ENCODE assay signal across 8 cellular contexts in the genomic region with DNA sequence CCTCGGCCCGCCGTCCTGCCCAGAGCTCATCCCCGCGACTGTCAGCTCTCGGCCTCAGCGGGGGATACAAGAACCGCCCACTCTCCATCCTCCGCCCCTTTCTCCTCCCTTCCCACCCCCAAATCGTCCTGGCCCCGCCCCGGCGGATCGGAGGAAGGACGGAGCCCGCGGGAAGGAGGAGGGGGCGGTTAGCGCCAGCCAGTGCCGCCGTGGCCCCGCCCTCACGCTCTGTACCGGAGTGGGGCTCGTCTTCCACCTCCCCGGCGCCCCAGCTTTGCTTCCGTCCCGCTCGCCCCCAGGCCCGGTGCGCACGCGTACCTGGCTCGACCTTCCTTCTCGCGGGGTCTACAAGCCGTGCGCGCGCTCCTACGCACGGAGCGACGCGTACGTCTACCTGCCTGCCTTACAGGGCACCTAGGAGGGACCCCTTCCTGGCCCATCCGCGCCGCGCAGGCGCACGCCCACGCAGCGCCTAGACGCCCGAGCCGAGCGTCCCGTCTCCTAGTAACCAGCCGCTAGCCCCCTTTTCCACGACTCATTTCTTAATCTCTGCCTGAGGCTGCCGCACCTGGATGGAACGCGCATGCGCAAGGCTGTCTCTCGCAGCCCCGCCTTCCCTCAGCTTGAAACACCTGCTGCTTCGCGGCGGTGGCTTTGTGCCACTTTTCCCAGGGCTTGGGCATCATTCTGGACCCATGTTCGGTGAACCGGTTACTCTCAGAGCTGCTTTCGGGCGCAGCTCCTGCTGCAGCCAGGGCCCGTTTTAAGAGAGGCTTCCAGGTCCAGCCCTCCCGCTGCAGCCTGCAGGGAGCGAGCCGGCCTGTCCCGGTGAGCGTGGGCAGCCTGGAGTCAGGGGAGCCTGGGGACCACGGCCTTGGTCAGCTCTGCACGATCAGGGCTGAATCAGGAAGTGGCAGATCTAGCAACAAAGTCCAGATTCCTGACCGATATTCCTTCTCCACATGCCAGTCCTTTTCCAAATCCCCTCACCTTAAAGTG. TPM values are rescaled to one million over a fixed set of nuclear protein-coding genes. Genes with fewer than 3 reads are reported as not detected.
DNase-seq lines count a peak whose midpoint lies in the region; ATAC-seq and TF ChIP-seq lines count a peak whose summit lies in the region.

A gene with protein sequence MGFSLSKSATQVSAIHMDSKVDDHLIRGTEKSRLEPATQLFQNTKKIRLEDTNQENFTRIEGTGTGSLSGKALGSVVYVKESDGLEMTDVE (plus strand): TSS at position 598 of the 999 bp plus-strand sequence. CDS start 8,852 bp downstream, outside the sequence.

- H3K4me3 ChIP-seq in PC-9 (peak within 1 kb of the TSS; percentile 86), muscle layer of colon (ENCODE audit: low read depth in 1 of 2, low read length in 2 of 2) (peak within 1 kb of the TSS; percentile 83 to 85)

- peaks cover 4% of the 10 kb centered on the region for H3K9me3 Mint-ChIP-seq in activated T-cell treated with anti-CD3 and anti-CD28 coated beads, Interleukin-2, amount 50 U/mL, for 4 hours

- H3K9me2 ChIP-seq in PC-9 (ENCODE audit: insufficient read depth), result no peaks in the 10 kb centered on the region

- peak; percentile 100 for DNase-seq in DMS79 (lab: John Stamatoyannopoulos, UW)
- peak; percentile 70 for DNase-seq in KG1 (lab: John Stamatoyannopoulos, UW)
- DNase-seq in PC-9, result peak; percentile 94 to 99
- DNase-seq in activated T-cell treated with anti-CD3 and anti-CD28 coated beads, Interleukin-2, amount 50 U/mL, for 4 hours, result peak; percentile 98
- DNase-seq in stimulated activated CD8-positive, alpha-beta memory T cell treated with anti-CD3 and anti-CD28 coated beads, Interleukin-7, amount 100 ng/mL, for 1 hour (ENCODE audit: low read depth in 2 of 2), result peak; percentile 91 to 94

- peak within 1 kb of the TSS; percentile 24 for H3K9ac ChIP-seq in muscle layer of colon (ENCODE audit: low read length)

- POLR2A ChIA-PET in PC-9 (lab: Charles Lee; ENCODE audit: unreplicated experiment), result interaction anchor here (0.5 to 1.8 kb wide), 13 partner anchors 9 to 1422 kb away, joined by 3 to 12 read pairs (median 5); a partner anchor contains a TSS

- H3K79me2 ChIP-seq in PC-9 (ENCODE audit: low read depth), result peaks cover 16% of the 10 kb centered on the region; the same call in 1 of the 2 replicates

- H3K4me3 Mint-ChIP-seq in activated T-cell treated with anti-CD3 and anti-CD28 coated beads, Interleukin-2, amount 50 U/mL, for 4 hours, result peak within 1 kb of the TSS; percentile 95

- no peak for TF ChIP-seq CTCF in PC-9 (conservative IDR thresholded peaks at IDR 0.05)

- H4K20me1 ChIP-seq in PC-9 (ENCODE audit: insufficient read depth), result no peaks in the 10 kb centered on the region

- ATAC-seq in GM21786 (IDR thresholded peaks at IDR 0.05; ENCODE audit: unreplicated experiment) (peak; percentile 91), esophagus mucosa (peak; percentile 98)
- peak; percentile 94 to 95 for ATAC-seq in activated T-cell treated with anti-CD3 and anti-CD28 coated beads, Interleukin-2, amount 50 U/mL, for 4 hours

- H3K36me3 Mint-ChIP-seq in activated T-cell treated with anti-CD3 and anti-CD28 coated beads, Interleukin-2, amount 50 U/mL, for 4 hours (ENCODE audit: insufficient read depth), result peaks cover 6% of the 10 kb centered on the region

- H2AFZ ChIP-seq in PC-9, result peak within 1 kb of the TSS; percentile 94

- peaks cover 17% of the 10 kb centered on the region for H3K4me1 Mint-ChIP-seq in activated T-cell treated with anti-CD3 and anti-CD28 coated beads, Interleukin-2, amount 50 U/mL, for 4 hours (ENCODE audit: low read depth)

- intact Hi-C loops in PC-9 (cut with micrococcal nuclease; ENCODE audit: unreplicated experiment), result loop anchor here (1.0 to 2.0 kb wide), 4 partner anchors 13 to 273 kb away; a partner anchor contains a TSS

- H3K27ac ChIP-seq in PC-9, result peak within 1 kb of the TSS; percentile 64
- peak within 1 kb of the TSS; percentile 70 for H3K27ac ChIP-seq in muscle layer of colon (ENCODE audit: low read depth, low read length)

- no peaks in the 10 kb centered on the region for H3K27me3 ChIP-seq in PC-9 (ENCODE audit: insufficient read depth, low read depth)
- no peaks in the 10 kb centered on the region for H3K27me3 ChIP-seq in muscle layer of colon (ENCODE audit: control insufficient read depth in 1 of 2, insufficient read depth in 2 of 2, low read length in 2 of 2)

- BruUV-seq in PC-9 (replicated peaks; lab: Mats Ljungman, UMichigan), result TSS peak; percentile 61

- H3K9me3 ChIP-seq in PC-9 (ENCODE audit: insufficient read depth, low read depth) (peaks cover 6% of the 10 kb centered on the region; the same call in 1 of the 2 replicates), muscle layer of colon (ENCODE audit: low read length) (no peaks in the 10 kb centered on the region)

- H3F3A ChIP-seq in PC-9 (ENCODE audit: insufficient read depth, low read depth), result peaks cover 18% of the 10 kb centered on the region; the same call in 1 of the 2 replicates

- H3K27me3 Mint-ChIP-seq in activated T-cell treated with anti-CD3 and anti-CD28 coated beads, Interleukin-2, amount 50 U/mL, for 4 hours (ENCODE audit: low read depth), result no peaks in the 10 kb centered on the region

- CTCF ChIA-PET in PC-9 (lab: Charles Lee), result interaction anchor here (0.7 to 1.2 kb wide), 2 partner anchors 15 to 194 kb away, joined by 3 to 4 read pairs; no protein-coding TSS in a partner anchor

- peak within 1 kb of the TSS; percentile 96 for H3K4me2 ChIP-seq in PC-9

- H3K4me1 ChIP-seq in PC-9 (replicated peaks; ENCODE audit: insufficient read depth), result peaks cover 24% of the 10 kb centered on the region
- H3K4me1 ChIP-seq in muscle layer of colon (ENCODE audit: insufficient read depth, low read length), result peaks cover 3% of the 10 kb centered on the region

- H3K36me3 ChIP-seq in PC-9 (ENCODE audit: low read depth), result peaks cover 3% of the 10 kb centered on the region; the same call in 1 of the 2 replicates
- no peaks in the 10 kb centered on the region for H3K36me3 ChIP-seq in muscle layer of colon (ENCODE audit: insufficient read depth, low read length)

RNA-seq across cellular contexts. Expression of the gene that starts here (rescaled TPM):
- 16.9 and 18.0 TPM in 2 replicates for total RNA-seq in PC-9 (2021)
- total RNA-seq in activated T-cell treated with anti-CD3 and anti-CD28 coated beads, Interleukin-2, amount 50 U/mL, for 4 hours, result under 1 TPM; 0.19 to 0.40 (median 0.37) TPM
- total RNA-seq in esophagus mucosa, result 1.9 TPM

Comparison
In these comparisons a context has a peak if more than half of its experiments do, and no peak if none do; other contexts are left out.
1. Peak in every context shown above with its lines: DNase-seq, ATAC-seq, H3K4me3 ChIP-seq and H3K27ac ChIP-seq.
2. Peak in DNase-seq and ATAC-seq in activated T-cell treated with anti-CD3 and anti-CD28 coated beads, Interleukin-2, amount 50 U/mL, for 4 hours; RNA of the gene not detected or under 1 TPM.